Comparison of ENCODE assay signal across 24 cellular contexts in genomic region chr5:36934740-36935356, GRCh38. TPM values are rescaled to one million over a fixed set of nuclear protein-coding genes. Genes with fewer than 3 reads are reported as not detected.
DNase-seq lines count a peak whose midpoint lies in the region; ATAC-seq, FAIRE-seq and TF ChIP-seq lines count a peak whose summit lies in the region.
"Had no signal": no experiment of that assay in that cellular context is flagged by ENCODE, and none has a peak within 500 bp of the region (broad histone marks: within the 10 kb centered on the region; RNA-seq: fewer than 3 reads in every experiment).

No MANE protein-coding gene starts in this region.

- DNase-seq in activated CD4-positive, alpha-beta memory T cell treated with anti-CD3 and anti-CD28 coated beads for 36 hours, result peak; percentile 15
- no peak for DNase-seq in activated CD4-positive, alpha-beta memory T cell treated with anti-CD3 and anti-CD28 coated beads, Interleukin-2, amount 10 ng/mL, durations not matched to agents 7 days and 5 days
- DNase-seq in H54 (ENCODE audit: insufficient read length, low spot score), result no peak
- peak; percentile 2 for DNase-seq in activated naive CD8-positive, alpha-beta T cell treated with anti-CD3 and anti-CD28 coated beads for 36 hours
- DNase-seq in kidney tubule cell (ENCODE audit: low spot score), result peak; percentile 55
- DNase-seq in T-helper 2 cell treated with Interferon-gamma antibody and Interleukin-4, amounts not matched to agents 5 μg/mL and 100 μg/mL, for 36 hours (ENCODE audit: low spot score), result no peak
- DNase-seq in PC-3, result no peak
- DNase-seq in T1000 (lab: John Stamatoyannopoulos, UW), result no peak
- DNase-seq: DMS 273 treated with DMSO at 0.1 percent for 48 hours, left cardiac atrium, NCI-H146, NCI-H774, spleen, transverse colon had no signal

- no peak overlapping the region for H3K27ac Mint-ChIP-seq in activated CD4-positive, alpha-beta memory T cell treated with anti-CD3 and anti-CD28 coated beads for 36 hours
- H3K27ac Mint-ChIP-seq in activated CD4-positive, alpha-beta memory T cell treated with anti-CD3 and anti-CD28 coated beads, Interleukin-2, amount 10 ng/mL, durations not matched to agents 7 days and 5 days, result no peak overlapping the region
- peak overlapping the region; percentile 40 for H3K27ac Mint-ChIP-seq in activated naive CD8-positive, alpha-beta T cell treated with anti-CD3 and anti-CD28 coated beads for 36 hours
- H3K27ac Mint-ChIP-seq in T-helper 2 cell treated with Interferon-gamma antibody and Interleukin-4, amounts not matched to agents 5 μg/mL and 100 μg/mL, for 36 hours, result no peak overlapping the region
- H3K27ac Mint-ChIP-seq: activated T-helper 2 cell treated with anti-CD3 and anti-CD28 coated beads, Interferon-gamma antibody, Interleukin-2, Interleukin-4, amounts not matched to agents 10 μg/mL and 5 μg/mL and 100 μg/mL, durations not matched to agents 14 hours and 24 hours and 36 hours; mesothelial cell of epicardium had no signal

- H3K4me1 Mint-ChIP-seq in activated CD4-positive, alpha-beta memory T cell treated with anti-CD3 and anti-CD28 coated beads for 36 hours (ENCODE audit: low read depth), result peaks cover 53% of the 10 kb centered on the region
- peaks cover 3% of the 10 kb centered on the region for H3K4me1 Mint-ChIP-seq in activated CD4-positive, alpha-beta memory T cell treated with anti-CD3 and anti-CD28 coated beads, Interleukin-2, amount 10 ng/mL, durations not matched to agents 7 days and 5 days
- H3K4me1 Mint-ChIP-seq in activated naive CD8-positive, alpha-beta T cell treated with anti-CD3 and anti-CD28 coated beads for 36 hours, result peaks cover 54% of the 10 kb centered on the region
- H3K4me1 Mint-ChIP-seq in T-helper 2 cell treated with Interferon-gamma antibody and Interleukin-4, amounts not matched to agents 5 μg/mL and 100 μg/mL, for 36 hours (ENCODE audit: low read depth), result peaks cover 8% of the 10 kb centered on the region

- no peaks in the 10 kb centered on the region for H3K27me3 Mint-ChIP-seq in activated CD4-positive, alpha-beta memory T cell treated with anti-CD3 and anti-CD28 coated beads for 36 hours
- H3K27me3 Mint-ChIP-seq in activated CD4-positive, alpha-beta memory T cell treated with anti-CD3 and anti-CD28 coated beads, Interleukin-2, amount 10 ng/mL, durations not matched to agents 7 days and 5 days, result no peaks in the 10 kb centered on the region
- no peaks in the 10 kb centered on the region for H3K27me3 Mint-ChIP-seq in activated naive CD8-positive, alpha-beta T cell treated with anti-CD3 and anti-CD28 coated beads for 36 hours
- H3K27me3 Mint-ChIP-seq in T-helper 2 cell treated with Interferon-gamma antibody and Interleukin-4, amounts not matched to agents 5 μg/mL and 100 μg/mL, for 36 hours (ENCODE audit: low read depth), result no peaks in the 10 kb centered on the region

- TF ChIP-seq CTCF in PC-3 (conservative IDR thresholded peaks at IDR 0.05; ENCODE audit: low read depth, low read length), result no peak

- H3K27ac ChIP-seq in PC-3 (ENCODE audit: low read length), result no peak overlapping the region
- H3K27ac ChIP-seq: ascending aorta, C4-2B, gastroesophageal sphincter, spleen, transverse colon had no signal

- no peaks in the 10 kb centered on the region for H3K9me3 Mint-ChIP-seq in activated CD4-positive, alpha-beta memory T cell treated with anti-CD3 and anti-CD28 coated beads for 36 hours
- H3K9me3 Mint-ChIP-seq in activated CD4-positive, alpha-beta memory T cell treated with anti-CD3 and anti-CD28 coated beads, Interleukin-2, amount 10 ng/mL, durations not matched to agents 7 days and 5 days, result no peaks in the 10 kb centered on the region
- peaks cover 5% of the 10 kb centered on the region for H3K9me3 Mint-ChIP-seq in activated naive CD8-positive, alpha-beta T cell treated with anti-CD3 and anti-CD28 coated beads for 36 hours
- H3K9me3 Mint-ChIP-seq in T-helper 2 cell treated with Interferon-gamma antibody and Interleukin-4, amounts not matched to agents 5 μg/mL and 100 μg/mL, for 36 hours, result no peaks in the 10 kb centered on the region

- no peak for ATAC-seq in PC-3
- ATAC-seq: gastroesophageal sphincter, left cardiac atrium, SK-N-SH treated with all-trans-retinoic acid at 6 μM for 48 hours had no signal

- no peaks in the 10 kb centered on the region for H3K9me2 ChIP-seq in PC-3 (replicated peaks; ENCODE audit: low read length)

- H3K4me1 ChIP-seq in PC-3 (ENCODE audit: insufficient read depth, low read length), result peaks cover 20% of the 10 kb centered on the region

- peaks cover 100% of the 10 kb centered on the region for H3K79me2 ChIP-seq in PC-3 (ENCODE audit: low read length)

- no peak overlapping the region for H3K4me3 ChIP-seq in PC-3 (ENCODE audit: low read length)
- H3K4me3 ChIP-seq: ascending aorta, gastroesophageal sphincter, spleen, transverse colon had no signal

- no peak overlapping the region for H3K4me2 ChIP-seq in PC-3 (ENCODE audit: low read length)

- intact Hi-C loops in activated CD4-positive, alpha-beta memory T cell treated with anti-CD3 and anti-CD28 coated beads for 36 hours (cut with micrococcal nuclease), result loop anchor here (2.0 kb wide), 1 partner anchor 46 kb away; no protein-coding TSS in a partner anchor
- intact Hi-C loops in PC-3 (cut with micrococcal nuclease), result no loop called here

- no TSS peak for BruUV-seq in PC-3 (replicated peaks; lab: Mats Ljungman, UMichigan)

- FAIRE-seq in H54 (lab: Jason Lieb, UNC), result peak; percentile 92
- FAIRE-seq: colon, GM12891, TTC549 had no signal

- no peaks in the 10 kb centered on the region for H3K36me3 ChIP-seq in PC-3 (ENCODE audit: low read depth, low read length)
- H3K36me3 ChIP-seq: ascending aorta, gastroesophageal sphincter, transverse colon had no signal

- peaks cover 3% of the 10 kb centered on the region for H3K36me3 Mint-ChIP-seq in activated CD4-positive, alpha-beta memory T cell treated with anti-CD3 and anti-CD28 coated beads for 36 hours
- peaks cover 19% of the 10 kb centered on the region for H3K36me3 Mint-ChIP-seq in activated CD4-positive, alpha-beta memory T cell treated with anti-CD3 and anti-CD28 coated beads, Interleukin-2, amount 10 ng/mL, durations not matched to agents 7 days and 5 days (ENCODE audit: low read depth)
- H3K36me3 Mint-ChIP-seq in activated naive CD8-positive, alpha-beta T cell treated with anti-CD3 and anti-CD28 coated beads for 36 hours, result peaks cover 14% of the 10 kb centered on the region
- peaks cover 5% of the 10 kb centered on the region for H3K36me3 Mint-ChIP-seq in T-helper 2 cell treated with Interferon-gamma antibody and Interleukin-4, amounts not matched to agents 5 μg/mL and 100 μg/mL, for 36 hours (ENCODE audit: low read depth)

- H4K20me1 ChIP-seq in PC-3 (ENCODE audit: low read length), result peaks cover 31% of the 10 kb centered on the region; the same call in 1 of the 2 replicates

- H3K9ac ChIP-seq in PC-3 (ENCODE audit: low read length), result no peak overlapping the region

- H3K9me3 ChIP-seq in PC-3 (ENCODE audit: low read length), result no peaks in the 10 kb centered on the region
- H3K9me3 ChIP-seq: ascending aorta, gastroesophageal sphincter, spleen, transverse colon had no signal

- no peaks in the 10 kb centered on the region for H3K27me3 ChIP-seq in PC-3 (ENCODE audit: low read length)
- H3K27me3 ChIP-seq: ascending aorta, gastroesophageal sphincter, spleen, transverse colon had no signal

- H2AFZ ChIP-seq in PC-3 (ENCODE audit: low read length), result no peak overlapping the region

- TF ChIP-seq POLR2A in H54 (IDR thresholded peaks at IDR 0.05; ENCODE audit: low read depth, low read length), result no peak

- H3K4me3 Mint-ChIP-seq in activated CD4-positive, alpha-beta memory T cell treated with anti-CD3 and anti-CD28 coated beads for 36 hours, result no peak overlapping the region
- H3K4me3 Mint-ChIP-seq in activated CD4-positive, alpha-beta memory T cell treated with anti-CD3 and anti-CD28 coated beads, Interleukin-2, amount 10 ng/mL, durations not matched to agents 7 days and 5 days, result no peak overlapping the region
- H3K4me3 Mint-ChIP-seq in activated naive CD8-positive, alpha-beta T cell treated with anti-CD3 and anti-CD28 coated beads for 36 hours, result no peak overlapping the region
- no peak overlapping the region for H3K4me3 Mint-ChIP-seq in T-helper 2 cell treated with Interferon-gamma antibody and Interleukin-4, amounts not matched to agents 5 μg/mL and 100 μg/mL, for 36 hours
- H3K4me3 Mint-ChIP-seq: mesothelial cell of epicardium, neural crest cell had no signal

- CTCF ChIA-PET in activated CD4-positive, alpha-beta memory T cell treated with anti-CD3 and anti-CD28 coated beads for 36 hours (lab: Charles Lee), result interaction anchor here (0.9 to 1.3 kb wide), 3 partner anchors 11 to 65 kb away, joined by 3 to 4 read pairs (median 3); no protein-coding TSS in a partner anchor
- CTCF ChIA-PET in activated CD4-positive, alpha-beta memory T cell treated with anti-CD3 and anti-CD28 coated beads, Interleukin-2, amount 10 ng/mL, durations not matched to agents 7 days and 5 days (lab: Charles Lee), result no interaction called here
- CTCF ChIA-PET in PC-3 (lab: Charles Lee), result no interaction called here

- POLR2A ChIA-PET in activated CD4-positive, alpha-beta memory T cell treated with anti-CD3 and anti-CD28 coated beads for 36 hours (lab: Charles Lee), result no interaction called here
- POLR2A ChIA-PET in activated CD4-positive, alpha-beta memory T cell treated with anti-CD3 and anti-CD28 coated beads, Interleukin-2, amount 10 ng/mL, durations not matched to agents 7 days and 5 days (lab: Charles Lee), result no interaction called here
- POLR2A ChIA-PET in PC-3 (lab: Charles Lee; ENCODE audit: unreplicated experiment), result no interaction called here

- H3F3A ChIP-seq in PC-3 (ENCODE audit: low read length, unreplicated experiment), result no peaks in the 10 kb centered on the region

RNA-seq across cellular contexts. Expression of gene NIPBL, which starts 58.3 kb away (rescaled TPM):
- 10 to 100 TPM; 35.4 to 40.4 TPM for total RNA-seq in activated CD4-positive, alpha-beta memory T cell treated with anti-CD3 and anti-CD28 coated beads for 36 hours
- total RNA-seq in activated CD4-positive, alpha-beta memory T cell treated with anti-CD3 and anti-CD28 coated beads, Interleukin-2, amount 10 ng/mL, durations not matched to agents 7 days and 5 days, result 10 to 100 TPM; 55.5 to 58.7 TPM
- total RNA-seq in activated naive CD8-positive, alpha-beta T cell treated with anti-CD3 and anti-CD28 coated beads for 36 hours, result 10 to 100 TPM; 39.8 to 42.1 TPM
- total RNA-seq in PC-3 (2014; rRNA removed), result 16.8 and 24.8 TPM in 2 replicates

Comparison
In these comparisons a context has a peak if more than half of its experiments do, and no peak if none do; other contexts are left out.
1. DNase-seq: peak in activated CD4-positive, alpha-beta memory T cell treated with anti-CD3 and anti-CD28 coated beads for 36 hours (single experiment), activated naive CD8-positive, alpha-beta T cell treated with anti-CD3 and anti-CD28 coated beads for 36 hours (single experiment) and kidney tubule cell (single experiment); none in activated CD4-positive, alpha-beta memory T cell treated with anti-CD3 and anti-CD28 coated beads, Interleukin-2, amount 10 ng/mL, durations not matched to agents 7 days and 5 days (single experiment), H54 (single experiment), T-helper 2 cell treated with Interferon-gamma antibody and Interleukin-4, amounts not matched to agents 5 μg/mL and 100 μg/mL, for 36 hours (single experiment), PC-3 (single experiment) and T1000 (single experiment).